Comparison of ENCODE assay signal across 11 cellular contexts in the genomic region with DNA sequence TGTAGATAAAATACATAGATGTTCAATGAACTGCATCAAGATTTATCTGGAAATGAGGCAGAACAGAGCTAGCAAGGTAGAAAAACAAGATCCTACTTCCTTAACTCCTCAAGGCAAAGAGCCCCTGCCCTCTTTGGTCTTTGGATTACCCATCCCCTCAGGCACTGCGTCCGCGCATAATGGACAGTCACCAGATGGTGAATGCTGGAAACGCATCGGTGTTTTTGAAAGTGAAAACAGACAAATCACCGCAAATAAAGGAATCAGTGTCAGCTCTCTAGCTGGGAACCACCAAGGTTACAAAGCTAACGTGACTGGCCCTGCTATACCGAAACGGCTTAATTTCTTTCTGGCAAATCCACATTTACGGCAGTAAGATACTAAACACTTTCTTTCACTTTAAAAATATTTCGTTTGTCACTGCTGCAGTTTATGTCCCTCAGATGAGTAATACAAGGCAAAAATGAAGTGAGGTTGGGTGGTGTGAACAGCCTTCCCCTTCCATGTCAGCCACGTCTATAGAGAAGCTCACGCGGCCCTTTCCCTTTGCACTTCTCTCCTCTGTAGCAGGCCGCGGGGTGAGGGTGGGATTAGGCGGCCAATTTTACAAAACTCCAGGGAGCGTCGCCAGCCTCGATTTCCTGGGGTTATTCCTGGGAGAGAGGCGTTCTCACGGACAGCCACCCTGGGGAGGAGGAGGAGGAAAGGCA. TPM values are rescaled to one million over a fixed set of nuclear protein-coding genes. Genes with fewer than 3 reads are reported as not detected.
DNase-seq lines count a peak whose midpoint lies in the region; ATAC-seq, FAIRE-seq and TF ChIP-seq lines count a peak whose summit lies in the region.
"Had no signal": no experiment of that assay in that cellular context is flagged by ENCODE, and none has a peak within 500 bp of the region (broad histone marks: within the 10 kb centered on the region; RNA-seq: fewer than 3 reads in every experiment).

No MANE protein-coding gene starts in this region.

- TF ChIP-seq POLR2A in HepG2 (IDR thresholded peaks at IDR 0.05; ENCODE audit: insufficient read depth in 1 of 2, low read depth in 2 of 2, low read length in 2 of 2): no peak

- CTCF ChIA-PET in HepG2 (lab: Yijun Ruan, JAX; ENCODE audit: low intra/inter-chr PET ratio, low total read pairs): no interaction called here
- CTCF ChIA-PET in naive thymus-derived CD4-positive, alpha-beta T cell (lab: Charles Lee): no interaction called here

- intact Hi-C loops in HepG2 (cut with micrococcal nuclease; ENCODE audit: unreplicated experiment): no loop called here
- intact Hi-C loops in dendritic cell treated with granulocyte-macrophage colony-stimulating factor and Interleukin-4, amounts not matched to agents 40 ng/mL and 50 ng/mL, for 4 days (cut with micrococcal nuclease): no loop called here
- intact Hi-C loops in naive thymus-derived CD4-positive, alpha-beta T cell (cut with micrococcal nuclease): no loop called here

- TF ChIP-seq RAD21 in liver (IDR thresholded peaks at IDR 0.05) (no peak), HepG2 (CRISPR knock-in tag; IDR thresholded peaks at IDR 0.05) (no peak)

- POLR2A ChIA-PET in HepG2 (lab: Yijun Ruan, JAX): no interaction called here
- POLR2A ChIA-PET in naive thymus-derived CD4-positive, alpha-beta T cell (lab: Charles Lee): no interaction called here

- H3K4me3 ChIP-seq in liver (ENCODE audit: low read depth in 1 of 3, low read length in 3 of 3): peak overlapping the region in 2 of 3 donors; percentile 42
- H3K4me3 ChIP-seq in HepG2 (replicated peaks in 1 of 3; ENCODE audit: insufficient read depth in 1 of 3, low read depth in 2 of 3, low read length in 3 of 3): no peak overlapping the region
- H3K4me3 ChIP-seq in naive thymus-derived CD4-positive, alpha-beta T cell (ENCODE audit: low read length): no peak overlapping the region
- no peak overlapping the region for H3K4me3 ChIP-seq in HAP-1

- H3K27me3 Mint-ChIP-seq in dendritic cell treated with granulocyte-macrophage colony-stimulating factor and Interleukin-4, amounts not matched to agents 40 ng/mL and 50 ng/mL, for 4 days: peaks cover 81% of the 10 kb centered on the region
- peaks cover 57 to 73% (median 61%) of the 10 kb centered on the region in 5 donors for H3K27me3 Mint-ChIP-seq in naive thymus-derived CD4-positive, alpha-beta T cell

- H3K27ac Mint-ChIP-seq in dendritic cell treated with granulocyte-macrophage colony-stimulating factor and Interleukin-4, amounts not matched to agents 40 ng/mL and 50 ng/mL, for 4 days: no peak overlapping the region
- no peak overlapping the region for H3K27ac Mint-ChIP-seq in naive thymus-derived CD4-positive, alpha-beta T cell

- peaks cover 4 to 20% (median 7%) of the 10 kb centered on the region in 4 donors for H3K27me3 ChIP-seq in liver (ENCODE audit: control insufficient read depth in 4 of 4, insufficient read depth in 4 of 4, low read length in 3 of 4)
- peaks cover 0 to 10% of the 10 kb centered on the region in 2 experiments; a peak in 1 of 5 replicates for H3K27me3 ChIP-seq in HepG2 (ENCODE audit: control insufficient read depth in 1 of 2, insufficient read depth in 2 of 2, low read length in 2 of 2)
- H3K27me3 ChIP-seq in naive thymus-derived CD4-positive, alpha-beta T cell (ENCODE audit: control insufficient read depth in 2 of 2, insufficient read depth in 2 of 2, low read length in 2 of 2): peaks cover 0 to 12% of the 10 kb centered on the region in 2 donors
- H3K27me3 ChIP-seq in HAP-1 (ENCODE audit: low read depth): no peaks in the 10 kb centered on the region

- H3K36me3 Mint-ChIP-seq in dendritic cell treated with granulocyte-macrophage colony-stimulating factor and Interleukin-4, amounts not matched to agents 40 ng/mL and 50 ng/mL, for 4 days (ENCODE audit: low read depth): no peaks in the 10 kb centered on the region
- H3K36me3 Mint-ChIP-seq in naive thymus-derived CD4-positive, alpha-beta T cell: peaks cover 0 to 9% (median 2%) of the 10 kb centered on the region in 5 donors

- H3K27ac ChIP-seq in liver (ENCODE audit: low read depth in 1 of 2, low read length in 2 of 2) (no peak overlapping the region), HepG2 (ENCODE audit: extremely low read length, insufficient read depth, low read length) (no peak overlapping the region)
- no peak overlapping the region for H3K27ac ChIP-seq in naive thymus-derived CD4-positive, alpha-beta T cell (ENCODE audit: low read depth, low read length)

- no peak for TF ChIP-seq CTCF in liver (IDR thresholded peaks at IDR 0.05; ENCODE audit: low read depth, low read length, missing input control)
- no peak for TF ChIP-seq CTCF in HepG2 (CRISPR knock-in tag; IDR thresholded peaks at IDR 0.05)

- FAIRE-seq in HepG2 (lab: Jason Lieb, UNC): no peak

- no peaks in the 10 kb centered on the region for H4K20me1 ChIP-seq in HepG2 (ENCODE audit: insufficient read depth, low read length)

- H3K9me3 Mint-ChIP-seq in dendritic cell treated with granulocyte-macrophage colony-stimulating factor and Interleukin-4, amounts not matched to agents 40 ng/mL and 50 ng/mL, for 4 days: peaks cover 13% of the 10 kb centered on the region
- H3K9me3 Mint-ChIP-seq in naive thymus-derived CD4-positive, alpha-beta T cell: peaks cover 6 to 25% (median 15%) of the 10 kb centered on the region in 11 donors

- H3K79me2 ChIP-seq in HepG2 (ENCODE audit: insufficient read depth, low read length): no peaks in the 10 kb centered on the region

- in situ Hi-C loops in HepG2 (cut with HindIII; ENCODE audit: extremely low pct_ligation_motif_present, low pct_unique_long_range_greater_than_20kb) (no loop called here), HAP-1 (cut with MboI; ENCODE audit: low sequenced_read_pairs) (no loop called here)

- BruUV-seq in HepG2 (replicated peaks; lab: Mats Ljungman, UMichigan): no TSS peak

- peaks cover 2 to 23% (median 15%) of the 10 kb centered on the region in 4 donors for H3K4me1 ChIP-seq in liver (ENCODE audit: control insufficient read depth in 4 of 4, insufficient read depth in 4 of 4, low read length in 3 of 4)
- H3K4me1 ChIP-seq in HepG2 (ENCODE audit: insufficient read depth, low read length): no peaks in the 10 kb centered on the region
- peaks cover 0 to 5% of the 10 kb centered on the region in 2 donors for H3K4me1 ChIP-seq in naive thymus-derived CD4-positive, alpha-beta T cell (ENCODE audit: control insufficient read depth in 2 of 2, insufficient read depth in 2 of 2, low read length in 2 of 2)
- no peaks in the 10 kb centered on the region for H3K4me1 ChIP-seq in HAP-1

- H3K4me1 Mint-ChIP-seq in dendritic cell treated with granulocyte-macrophage colony-stimulating factor and Interleukin-4, amounts not matched to agents 40 ng/mL and 50 ng/mL, for 4 days (ENCODE audit: low read depth): peaks cover 16% of the 10 kb centered on the region
- peaks cover 0 to 23% (median 17%) of the 10 kb centered on the region in 7 donors for H3K4me1 Mint-ChIP-seq in naive thymus-derived CD4-positive, alpha-beta T cell

- no peak for DNase-seq in HepG2 (ENCODE audit: low spot score)
- no peak for DNase-seq in naive thymus-derived CD4-positive, alpha-beta T cell
- no peak for DNase-seq in NCI-H2029 treated with DMSO at 0.1 percent for 48 hours (lab: John Stamatoyannopoulos, UW)
- DNase-seq in middle frontal gyrus (ENCODE audit: extremely low spot score, low spot score): no peak
- no peak for DNase-seq in HAP-1 (ENCODE audit: low spot score in 2 of 2)
- DNase-seq: activated CD4-positive, CD25-positive, alpha-beta regulatory T cell had no signal

- H3K36me3 ChIP-seq in liver (ENCODE audit: control insufficient read depth in 4 of 4, insufficient read depth in 3 of 4, low read depth in 1 of 4, low read length in 3 of 4): no peaks in the 10 kb centered on the region
- no peaks in the 10 kb centered on the region for H3K36me3 ChIP-seq in HepG2 (replicated peaks in 1 of 2; ENCODE audit: control insufficient read depth in 1 of 2, insufficient read depth in 2 of 2, low read length in 2 of 2)
- H3K36me3 ChIP-seq in naive thymus-derived CD4-positive, alpha-beta T cell (ENCODE audit: control insufficient read depth in 2 of 3, insufficient read depth in 3 of 3, low read length in 3 of 3): no peaks in the 10 kb centered on the region
- H3K36me3 ChIP-seq in HAP-1 (replicated peaks): no peaks in the 10 kb centered on the region

- no peak for TF ChIP-seq EP300 in HepG2 (IDR thresholded peaks at IDR 0.05; ENCODE audit: low read depth in 2 of 2, low read length in 2 of 2)
- TF ChIP-seq EP300 in HepG2 (CRISPR knock-in tag; IDR thresholded peaks at IDR 0.05; ENCODE audit: borderline replicate concordance): no peak

- WGBS in liver: 9% methylated on average over 22 of the region's 22 CpGs
- WGBS in HepG2 (ENCODE audit: low lambda C conversion rate): 50% methylated on average over 19 of the region's 22 CpGs

- ATAC-seq in HepG2 (no peak), HG02840 (IDR thresholded peaks at IDR 0.05; ENCODE audit: low FRiP score, unreplicated experiment) (no peak)
- peak; percentile 32 for ATAC-seq in naive thymus-derived CD4-positive, alpha-beta T cell
- ATAC-seq: HCT116 had no signal

- H3K9me3 ChIP-seq in liver (ENCODE audit: control insufficient read depth in 4 of 4, low read length in 3 of 4): no peaks in the 10 kb centered on the region
- H3K9me3 ChIP-seq in HepG2 (ENCODE audit: low read length): no peaks in the 10 kb centered on the region
- H3K9me3 ChIP-seq in naive thymus-derived CD4-positive, alpha-beta T cell (ENCODE audit: control insufficient read depth in 2 of 3, low read length in 3 of 3): no peaks in the 10 kb centered on the region
- H3K9me3 ChIP-seq in HAP-1: no peaks in the 10 kb centered on the region

- H3K4me2 ChIP-seq in HepG2 (ENCODE audit: low read depth, low read length): no peak overlapping the region

- peak overlapping the region; percentile 69 for H3K4me3 Mint-ChIP-seq in dendritic cell treated with granulocyte-macrophage colony-stimulating factor and Interleukin-4, amounts not matched to agents 40 ng/mL and 50 ng/mL, for 4 days
- H3K4me3 Mint-ChIP-seq in naive thymus-derived CD4-positive, alpha-beta T cell: peak overlapping the region; percentile 46 to 79 (median 74)

- H2AFZ ChIP-seq in HepG2 (ENCODE audit: low read length): no peak overlapping the region

- no peak overlapping the region for H3K9ac ChIP-seq in liver (ENCODE audit: low read depth in 1 of 2, low read length in 2 of 2)
- H3K9ac ChIP-seq in HepG2 (ENCODE audit: insufficient read depth, low read depth, low read length): no peak overlapping the region

RNA-seq across cellular contexts. Expression of gene GALR1, which starts 0.6 kb away (rescaled TPM):
- total RNA-seq in liver (not detected), HepG2 (2016; rRNA removed; fragmentation: Illumina TruSeq; extraction: Trizol) (not detected in 2 replicates)
- polyA plus RNA-seq in liver (not detected), HepG2 (2011; rRNA removed) (not detected in 2 replicates)
- total RNA-seq in HepG2 (2016; cell fraction: cytosol; rRNA removed; fragmentation: Illumina TruSeq; extraction: Trizol; ENCODE audit: low read depth): not detected in 2 replicates
- not detected in 2 replicates for total RNA-seq in HepG2 (2016; cell fraction: insoluble cytoplasmic fraction; rRNA removed; fragmentation: Illumina TruSeq; extraction: Trizol)
- not detected in 2 replicates for total RNA-seq in HepG2 (2016; cell fraction: membrane; rRNA removed; fragmentation: Illumina TruSeq; extraction: Trizol)
- total RNA-seq in HepG2 (2016; cell fraction: nucleus; rRNA removed; fragmentation: Illumina TruSeq; extraction: Trizol): not detected in 2 replicates
- not detected in 2 replicates for polyA plus RNA-seq in HepG2 (2011; cell fraction: cytosol; rRNA removed)
- polyA plus RNA-seq in HepG2 (2011; cell fraction: nucleus; rRNA removed): not detected in 2 replicates
- polyA plus RNA-seq in HepG2 (2012): not detected in 2 replicates
- not detected in 2 replicates for polyA plus RNA-seq in HepG2 (2016; cell fraction: cytosol; fragmentation: Illumina TruSeq; extraction: Trizol; ENCODE audit: low read depth)
- not detected in 2 replicates for polyA plus RNA-seq in HepG2 (2016; cell fraction: insoluble cytoplasmic fraction; fragmentation: Illumina TruSeq; extraction: Trizol; ENCODE audit: low read depth)
- polyA plus RNA-seq in HepG2 (2016; cell fraction: membrane; fragmentation: Illumina TruSeq; extraction: Trizol; ENCODE audit: low read depth): not detected in 2 replicates
- polyA plus RNA-seq in HepG2 (2016; cell fraction: nucleus; fragmentation: Illumina TruSeq; extraction: Trizol; ENCODE audit: insufficient read depth, low read depth): not detected in 2 replicates
- polyA minus RNA-seq in HepG2 (2011; rRNA and poly(A)+ RNA removed; ENCODE audit: low replicate concordance): not detected in 2 replicates
- polyA minus RNA-seq in HepG2 (2011; cell fraction: cytosol; rRNA and poly(A)+ RNA removed): not detected in 2 replicates
- not detected in 2 replicates for polyA minus RNA-seq in HepG2 (2011; cell fraction: nucleus; rRNA and poly(A)+ RNA removed)
- total RNA-seq in naive thymus-derived CD4-positive, alpha-beta T cell: not detected
- polyA plus RNA-seq in naive thymus-derived CD4-positive, alpha-beta T cell: not detected
- total RNA-seq: Daoy had no signal

Comparison
In these comparisons a context has a peak if more than half of its experiments do, and no peak if none do; other contexts are left out.
1. H3K4me3 ChIP-seq: peak in liver (2 of 3); none in HepG2 (0 of 3), naive thymus-derived CD4-positive, alpha-beta T cell (single experiment) and HAP-1 (single experiment).